18 cellular contexts compared by ENCODE assay signal in genomic region chr5:68995847-68996204, GRCh38.
DNase-seq lines count a peak whose midpoint lies in the region; ATAC-seq and TF ChIP-seq lines count a peak whose summit lies in the region.
"Had no signal": no experiment of that assay in that cellular context is flagged by ENCODE, and none has a peak within 500 bp of the region (broad histone marks: within the 10 kb centered on the region; RNA-seq: fewer than 3 reads in every experiment).

No MANE protein-coding gene starts in this region.

- TF ChIP-seq CTCF in epithelial cell of esophagus (IDR thresholded peaks at IDR 0.05; ENCODE audit: insufficient read depth, low read depth, low read length, missing control alignments) (no peak), fibroblast of mammary gland (conservative IDR thresholded peaks at IDR 0.05; ENCODE audit: control insufficient read depth, insufficient read depth, low read depth, low read length) (no peak), H9 (conservative IDR thresholded peaks at IDR 0.05) (no peak), uterus (IDR thresholded peaks at IDR 0.05) (no peak)

- H2BK120ac ChIP-seq in H9 (ENCODE audit: low read depth, low read length, poor library complexity, severe bottlenecking), result no peak overlapping the region

- H3K9me3 Mint-ChIP-seq in stimulated activated naive CD8-positive, alpha-beta T cell treated with anti-CD3 and anti-CD28 coated beads, Interleukin-15, Interleukin-2, amounts not matched to agents 100 ng/mL and 50 ng/mL, for 24 hours, result no peaks in the 10 kb centered on the region
- no peaks in the 10 kb centered on the region for H3K9me3 Mint-ChIP-seq in H9
- H3K9me3 Mint-ChIP-seq: CD8-positive, alpha-beta T cell had no signal

- H3K79me1 ChIP-seq in H9 (ENCODE audit: insufficient read depth, low read depth, low read length, poor library complexity, severe bottlenecking), result no peaks in the 10 kb centered on the region

- H2BK5ac ChIP-seq in H9 (ENCODE audit: insufficient read length, low read length), result no peak overlapping the region

- no peak overlapping the region for H3K4me2 ChIP-seq in H9 (ENCODE audit: insufficient read depth, insufficient read length, low read length)

- H3T11ph ChIP-seq in H9 (ENCODE audit: low read length), result no peak overlapping the region

- H2AK5ac ChIP-seq in H9 (ENCODE audit: insufficient read length, low read length), result no peak overlapping the region

- no peak overlapping the region for H3K56ac ChIP-seq in H9 (ENCODE audit: insufficient read length, low read depth, low read length)

- no CpG with 5 or more reads among the region's 4 CpGs for WGBS in H9 (ENCODE audit: extremely low coverage, insufficient read length, low lambda C conversion rate)

- H3K36me3 Mint-ChIP-seq in stimulated activated naive CD8-positive, alpha-beta T cell treated with anti-CD3 and anti-CD28 coated beads, Interleukin-15, Interleukin-2, amounts not matched to agents 100 ng/mL and 50 ng/mL, for 24 hours (ENCODE audit: low read depth), result no peaks in the 10 kb centered on the region
- H3K36me3 Mint-ChIP-seq in H9 (ENCODE audit: insufficient read depth in 1 of 3, low read depth in 3 of 3), result peaks cover 0 to 2% (median 0%) of the 10 kb centered on the region in 3 experiments; a peak in 2 of 7 replicates
- H3K36me3 Mint-ChIP-seq: CD8-positive, alpha-beta T cell had no signal

- no peak overlapping the region for H2BK20ac ChIP-seq in H9 (ENCODE audit: low read depth, low read length, poor library complexity, severe bottlenecking)

- H3K27me3 ChIP-seq in H9 (ENCODE audit: insufficient read depth, low read length) (no peaks in the 10 kb centered on the region), uterus (no peaks in the 10 kb centered on the region)

- no peak overlapping the region for H3K14ac ChIP-seq in H9 (ENCODE audit: insufficient read depth, low read length)

- no peaks in the 10 kb centered on the region for H3K23me2 ChIP-seq in H9 (ENCODE audit: insufficient read length, low read depth, low read length, poor library complexity, severe bottlenecking)

- H3K4me3 ChIP-seq in epithelial cell of esophagus (ENCODE audit: low read length), result no peak overlapping the region
- H3K4me3 ChIP-seq in fibroblast of mammary gland (ENCODE audit: control insufficient read depth, low read depth, low read length), result no peak overlapping the region
- H3K4me3 ChIP-seq in uterus, result no peak overlapping the region

- no peak overlapping the region for H3K23ac ChIP-seq in H9 (ENCODE audit: insufficient read length, low read depth, low read length)

- no peaks in the 10 kb centered on the region for H3K36me3 ChIP-seq in uterus

- H3K4me1 ChIP-seq in H9 (ENCODE audit: insufficient read depth, low read length), result no peaks in the 10 kb centered on the region
- no peaks in the 10 kb centered on the region for H3K4me1 ChIP-seq in uterus

- H3K27ac Mint-ChIP-seq in stimulated activated naive CD8-positive, alpha-beta T cell treated with anti-CD3 and anti-CD28 coated beads, Interleukin-15, Interleukin-2, amounts not matched to agents 100 ng/mL and 50 ng/mL, for 24 hours, result peak overlapping the region; percentile 26
- H3K27ac Mint-ChIP-seq in H9, result peak overlapping the region in 1 of 3 experiments; percentile 0; a peak in 1 of 7 replicates
- H3K27ac Mint-ChIP-seq: B cell; CD8-positive, alpha-beta T cell had no signal

- DNase-seq in stimulated activated naive CD8-positive, alpha-beta T cell treated with anti-CD3 and anti-CD28 coated beads, Interleukin-15, Interleukin-2, amounts not matched to agents 100 U/mL and 50 U/mL, for 24 hours, result no peak
- DNase-seq in epithelial cell of esophagus (ENCODE audit: low read depth), result peak; percentile 47
- peak; percentile 38 for DNase-seq in fibroblast of mammary gland (ENCODE audit: low read depth)
- no peak for DNase-seq in H9
- DNase-seq in uterus, result no peak
- no peak for DNase-seq in Ammon's horn (ENCODE audit: low spot score)
- DNase-seq: ACHN; CD8-positive, alpha-beta T cell; COR-L47; DMS153; DMS79 treated with DMSO at 0.1 percent for 48 hours; EL had no signal

- H2BK12ac ChIP-seq in H9 (ENCODE audit: insufficient read length, low read depth, low read length), result no peak overlapping the region

- TF ChIP-seq POLR2A in uterus (IDR thresholded peaks at IDR 0.05), result no peak

- H3K27ac ChIP-seq in H9 (ENCODE audit: insufficient read length, low read depth, low read length), result no peak overlapping the region
- no peak overlapping the region for H3K27ac ChIP-seq in uterus
- H3K27ac ChIP-seq: C4-2B, HL-60 had no signal

- no peaks in the 10 kb centered on the region for H3K27me3 Mint-ChIP-seq in stimulated activated naive CD8-positive, alpha-beta T cell treated with anti-CD3 and anti-CD28 coated beads, Interleukin-15, Interleukin-2, amounts not matched to agents 100 ng/mL and 50 ng/mL, for 24 hours
- no peaks in the 10 kb centered on the region for H3K27me3 Mint-ChIP-seq in H9 (ENCODE audit: low read depth)

- no peak overlapping the region for H4K5ac ChIP-seq in H9 (ENCODE audit: insufficient read length, low read depth, low read length)

- no peak overlapping the region for H2BK15ac ChIP-seq in H9 (ENCODE audit: low read depth, low read length)

- H4K91ac ChIP-seq in H9 (ENCODE audit: insufficient read length, low read depth, low read length), result no peak overlapping the region

- H3K4me3 Mint-ChIP-seq in stimulated activated naive CD8-positive, alpha-beta T cell treated with anti-CD3 and anti-CD28 coated beads, Interleukin-15, Interleukin-2, amounts not matched to agents 100 ng/mL and 50 ng/mL, for 24 hours, result no peak overlapping the region
- H3K4me3 Mint-ChIP-seq in H9, result no peak overlapping the region; a peak in 1 of 5 replicates
- H3K4me3 Mint-ChIP-seq: B cell; CD8-positive, alpha-beta T cell had no signal

- H4K20me1 ChIP-seq in H9 (ENCODE audit: control insufficient read depth, insufficient read depth, insufficient read length), result no peaks in the 10 kb centered on the region

- H3K9ac ChIP-seq in H9 (ENCODE audit: extremely low read depth, insufficient read length, low read length), result no peak overlapping the region

- no peaks in the 10 kb centered on the region for H3K79me2 ChIP-seq in H9 (ENCODE audit: insufficient read depth, low read length)

- H3K9me3 ChIP-seq in H9 (ENCODE audit: control insufficient read depth, low read depth, low read length), result no peaks in the 10 kb centered on the region
- H3K9me3 ChIP-seq in uterus, result no peaks in the 10 kb centered on the region

- H2AFZ ChIP-seq in H9 (ENCODE audit: low read length), result no peak overlapping the region

- H4K8ac ChIP-seq in H9 (replicated peaks; ENCODE audit: insufficient read length, low read depth, low read length), result no peak overlapping the region

- no peak overlapping the region for H3K4ac ChIP-seq in H9 (ENCODE audit: low read depth, low read length)

- no peak overlapping the region for H3K18ac ChIP-seq in H9 (ENCODE audit: insufficient read length, low read depth, low read length)

- peaks cover 7% of the 10 kb centered on the region for H3K4me1 Mint-ChIP-seq in stimulated activated naive CD8-positive, alpha-beta T cell treated with anti-CD3 and anti-CD28 coated beads, Interleukin-15, Interleukin-2, amounts not matched to agents 100 ng/mL and 50 ng/mL, for 24 hours (ENCODE audit: low read depth)
- H3K4me1 Mint-ChIP-seq in H9, result peaks cover 0 to 3% of the 10 kb centered on the region in 2 experiments; a peak in 1 of 4 replicates
- H3K4me1 Mint-ChIP-seq: B cell had no signal

- no peak for ATAC-seq in stimulated activated naive CD8-positive, alpha-beta T cell treated with anti-CD3 and anti-CD28 coated beads, Interleukin-15, Interleukin-2, amounts not matched to agents 100 U/mL and 50 U/mL, for 24 hours
- no peak for ATAC-seq in GM18502 (IDR thresholded peaks at IDR 0.05; ENCODE audit: poor library complexity, unreplicated experiment)
- ATAC-seq: CD8-positive, alpha-beta T cell; HCT116 had no signal

- intact Hi-C loops in uterus (cut with DNase I; ENCODE audit: low total_unique reads), result no loop called here

Comparison
In these comparisons a context has a peak if more than half of its experiments do, and no peak if none do; other contexts are left out.
1. DNase-seq: peak in epithelial cell of esophagus (single experiment) and fibroblast of mammary gland (single experiment); none in stimulated activated naive CD8-positive, alpha-beta T cell treated with anti-CD3 and anti-CD28 coated beads, Interleukin-15, Interleukin-2, amounts not matched to agents 100 U/mL and 50 U/mL, for 24 hours (single experiment), H9 (single experiment), uterus (0 of 2) and Ammon's horn (single experiment).